Comparison of ENCODE assay signal across 10 cellular contexts in genomic region chrX:39936886-39937770, GRCh38.
A peak's percentile ranks its signal among the peaks of the same experiment; 100 is the strongest.
DNase-seq lines count a peak whose midpoint lies in the region; ATAC-seq and TF ChIP-seq lines count a peak whose summit lies in the region.
"Had no signal": no experiment of that assay in that cellular context is flagged by ENCODE, and none has a peak within 500 bp of the region (broad histone marks: within the 10 kb centered on the region; RNA-seq: fewer than 3 reads in every experiment).

No MANE protein-coding gene starts in this region.

- no peaks in the 10 kb centered on the region for H3K27me3 ChIP-seq in spleen (replicated peaks in 1 of 7)
- peaks cover 0 to 80% (median 9%) of the 10 kb centered on the region in 45 donors for H3K27me3 ChIP-seq in dorsolateral prefrontal cortex
- H3K27me3 ChIP-seq: neutrophil had no signal

- peak overlapping the region; percentile 72 for H3K4me3 Mint-ChIP-seq in activated CD8-positive, alpha-beta T cell treated with anti-CD3 and anti-CD28 coated beads, Interleukin-2, amount 10 ng/mL, durations not matched to agents 7 days and 5 days

- peak; percentile 80 for ATAC-seq in HG03066 (IDR thresholded peaks at IDR 0.05; ENCODE audit: low read depth, unreplicated experiment)
- peak; percentile 82 for ATAC-seq in activated CD8-positive, alpha-beta T cell treated with anti-CD3 and anti-CD28 coated beads, Interleukin-2, amount 10 ng/mL, durations not matched to agents 7 days and 5 days

- CTCF ChIA-PET in activated CD8-positive, alpha-beta T cell treated with anti-CD3 and anti-CD28 coated beads, Interleukin-2, amount 10 ng/mL, durations not matched to agents 7 days and 5 days (lab: Charles Lee), result interaction anchor here (0.7 to 1.0 kb wide), 2 partner anchors 39 to 232 kb away, joined by 3 read pairs; no protein-coding TSS in a partner anchor

- no peaks in the 10 kb centered on the region for H3K27me3 Mint-ChIP-seq in activated CD8-positive, alpha-beta T cell treated with anti-CD3 and anti-CD28 coated beads, Interleukin-2, amount 10 ng/mL, durations not matched to agents 7 days and 5 days (ENCODE audit: low read depth)

- peak overlapping the region; percentile 92 for H3K27ac Mint-ChIP-seq in activated CD8-positive, alpha-beta T cell treated with anti-CD3 and anti-CD28 coated beads, Interleukin-2, amount 10 ng/mL, durations not matched to agents 7 days and 5 days

- H3K36me3 ChIP-seq in spleen, result no peaks in the 10 kb centered on the region
- H3K36me3 ChIP-seq: neutrophil had no signal

- H3K4me1 Mint-ChIP-seq in activated CD8-positive, alpha-beta T cell treated with anti-CD3 and anti-CD28 coated beads, Interleukin-2, amount 10 ng/mL, durations not matched to agents 7 days and 5 days (ENCODE audit: low read depth), result peaks cover 19% of the 10 kb centered on the region

- peaks cover 0 to 25% (median 15%) of the 10 kb centered on the region in 6 donors for H3K4me1 ChIP-seq in spleen

- TF ChIP-seq CTCF in spleen (IDR thresholded peaks at IDR 0.05 in 8 of 11, conservative IDR thresholded peaks at IDR 0.05 in 3 of 11), result no peak
- TF ChIP-seq CTCF in dorsolateral prefrontal cortex (IDR thresholded peaks at IDR 0.05 in 54 of 56, conservative IDR thresholded peaks at IDR 0.05 in 2 of 56; ENCODE audit: low read depth in 1 of 56, partially characterized antibody in 56 of 56), result no peak

- TF ChIP-seq POLR2A in spleen (IDR thresholded peaks at IDR 0.05), result no peak

- H3K27ac ChIP-seq in spleen, result peak overlapping the region in 7 of 8 donors; percentile 19 to 68 (median 43)
- H3K27ac ChIP-seq in dorsolateral prefrontal cortex, result no peak overlapping the region
- H3K27ac ChIP-seq: neutrophil had no signal

- H3K4me3 ChIP-seq in spleen (peak overlapping the region in 1 of 8 donors; percentile 51), dorsolateral prefrontal cortex (no peak overlapping the region)

- 33 to 52% (median 42%) methylated on average over 6 to 18 of the region's 18 CpGs for WGBS in spleen, 5 donors

- POLR2A ChIA-PET in activated CD8-positive, alpha-beta T cell treated with anti-CD3 and anti-CD28 coated beads, Interleukin-2, amount 10 ng/mL, durations not matched to agents 7 days and 5 days (lab: Charles Lee), result interaction anchor here (0.8 to 1.2 kb wide), 3 partner anchors 12 to 121 kb away, joined by 3 to 7 read pairs (median 5); no protein-coding TSS in a partner anchor

- H3K9me3 Mint-ChIP-seq in activated CD8-positive, alpha-beta T cell treated with anti-CD3 and anti-CD28 coated beads, Interleukin-2, amount 10 ng/mL, durations not matched to agents 7 days and 5 days (ENCODE audit: insufficient read depth), result no peaks in the 10 kb centered on the region

- peak; percentile 58 for DNase-seq in NK-92 treated with Interleukin-12 subunit alpha and Interleukin-12 subunit beta, amount 100 ng/mL, for 24 hours (lab: John Stamatoyannopoulos, UW)
- DNase-seq in NK-92 (lab: John Stamatoyannopoulos, UW; ENCODE audit: unreplicated experiment) (no peak), spleen (no peak), dorsolateral prefrontal cortex (no peak), NCI-H510A treated with DMSO at 0.1 percent for 48 hours (lab: John Stamatoyannopoulos, UW) (no peak), NCI-H187 treated with DMSO at 0.1 percent for 48 hours (lab: John Stamatoyannopoulos, UW) (no peak)
- peak; percentile 26 for DNase-seq in activated CD8-positive, alpha-beta T cell treated with anti-CD3 and anti-CD28 coated beads, Interleukin-2, amount 10 ng/mL, durations not matched to agents 7 days and 5 days
- DNase-seq: NCI-H2081 treated with DMSO at 0.1 percent for 48 hours had no signal

- intact Hi-C loops in spleen (cut with DNase I; ENCODE audit: low total_unique reads), result no loop called here
- intact Hi-C loops in dorsolateral prefrontal cortex (cut with DNase I), result no loop called here

- H3K9me3 ChIP-seq in spleen, result no peaks in the 10 kb centered on the region
- H3K9me3 ChIP-seq: neutrophil had no signal

- no peaks in the 10 kb centered on the region for H3K36me3 Mint-ChIP-seq in activated CD8-positive, alpha-beta T cell treated with anti-CD3 and anti-CD28 coated beads, Interleukin-2, amount 10 ng/mL, durations not matched to agents 7 days and 5 days (ENCODE audit: low read depth)

Comparison
In these comparisons a context has a peak if more than half of its experiments do, and no peak if none do; other contexts are left out.
1. DNase-seq: peak in NK-92 treated with Interleukin-12 subunit alpha and Interleukin-12 subunit beta, amount 100 ng/mL, for 24 hours (single experiment) and activated CD8-positive, alpha-beta T cell treated with anti-CD3 and anti-CD28 coated beads, Interleukin-2, amount 10 ng/mL, durations not matched to agents 7 days and 5 days (single experiment); none in NK-92 (single experiment), spleen (single experiment), dorsolateral prefrontal cortex (0 of 10), NCI-H510A treated with DMSO at 0.1 percent for 48 hours (single experiment) and NCI-H187 treated with DMSO at 0.1 percent for 48 hours (single experiment).
2. H3K27ac ChIP-seq: peak in spleen (7 of 8); none in dorsolateral prefrontal cortex (0 of 59).